15 cellular contexts compared by ENCODE assay signal in the genomic region with DNA sequence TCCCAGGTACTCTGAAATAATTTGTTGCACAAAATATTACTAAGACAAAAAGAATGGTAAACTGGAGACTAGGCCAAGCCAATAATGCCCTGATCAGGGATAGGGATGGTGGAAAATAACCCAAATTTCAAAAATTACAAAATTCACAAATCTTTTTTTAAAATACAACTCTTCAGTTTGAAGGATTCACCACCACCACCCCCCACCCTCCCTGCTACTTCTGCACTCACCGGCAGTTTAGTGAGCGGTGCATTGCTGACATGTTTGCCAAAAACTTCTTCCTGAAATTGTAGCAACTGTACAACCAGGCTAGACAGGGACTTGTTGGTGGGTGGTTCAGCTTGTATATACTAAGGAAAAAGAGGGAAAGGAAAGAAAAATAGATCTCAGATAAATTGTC. TPM values are rescaled to one million over a fixed set of nuclear protein-coding genes. Genes with fewer than 3 reads are reported as not detected.
DNase-seq lines count a peak whose midpoint lies in the region; ATAC-seq and TF ChIP-seq lines count a peak whose summit lies in the region.
"Had no signal": no experiment of that assay in that cellular context is flagged by ENCODE, and none has a peak within 500 bp of the region (broad histone marks: within the 10 kb centered on the region; RNA-seq: fewer than 3 reads in every experiment).

No MANE protein-coding gene starts in this region.

- H3K9me2 ChIP-seq in neural cell (ENCODE audit: insufficient read depth, low read length), result no peaks in the 10 kb centered on the region

- no peak overlapping the region for H3K9ac ChIP-seq in H9 (ENCODE audit: extremely low read depth, insufficient read length, low read length)
- H3K9ac ChIP-seq in neural cell (ENCODE audit: low read length), result peak overlapping the region; percentile 99

- H4K8ac ChIP-seq in H9 (replicated peaks; ENCODE audit: insufficient read length, low read depth, low read length), result no peak overlapping the region

- H2BK5ac ChIP-seq in H9 (ENCODE audit: insufficient read length, low read length), result no peak overlapping the region

- no peaks in the 10 kb centered on the region for H4K20me1 ChIP-seq in H9 (ENCODE audit: control insufficient read depth, insufficient read depth, insufficient read length)
- no peaks in the 10 kb centered on the region for H4K20me1 ChIP-seq in neural cell (ENCODE audit: insufficient read depth)

- no peak for DNase-seq in T-helper 1 cell
- DNase-seq in H9, result no peak
- no peak for DNase-seq in GM20000 (ENCODE audit: low spot score)
- no peak for DNase-seq in NCI-H510A treated with DMSO at 0.1 percent for 48 hours (lab: John Stamatoyannopoulos, UW)
- DNase-seq in NCI-H187 treated with DMSO at 0.1 percent for 48 hours (lab: John Stamatoyannopoulos, UW), result no peak
- DNase-seq: gastrocnemius medialis, kidney glomerular epithelial cell, NCI-H146, NCI-H524 treated with DMSO at 0.1 percent for 48 hours had no signal

- no peak overlapping the region for H3K27ac ChIP-seq in H9 (ENCODE audit: insufficient read length, low read depth, low read length)
- H3K27ac ChIP-seq in neural cell (ENCODE audit: low read length), result no peak overlapping the region
- H3K27ac ChIP-seq: RWPE1 had no signal

- no peak overlapping the region for H3K18ac ChIP-seq in H9 (ENCODE audit: insufficient read length, low read depth, low read length)

- no CpG with 5 or more reads among the region's 2 CpGs for WGBS in H9 (ENCODE audit: extremely low coverage, insufficient read length, low lambda C conversion rate)

- TF ChIP-seq RAD21 in neural cell (conservative IDR thresholded peaks at IDR 0.05), result no peak

- H3K23ac ChIP-seq in H9 (ENCODE audit: insufficient read length, low read depth, low read length), result no peak overlapping the region

- no peak overlapping the region for H3T11ph ChIP-seq in H9 (ENCODE audit: low read length)

- H3K27me3 Mint-ChIP-seq in T-helper 1 cell treated with Interleukin-12 subunit alpha and Interleukin-12 subunit beta and Interleukin-4 antibody, amounts not matched to agents 30 μg/mL and 1 μg/mL, for 36 hours (ENCODE audit: low read depth), result no peaks in the 10 kb centered on the region
- H3K27me3 Mint-ChIP-seq in H9 (ENCODE audit: low read depth), result peaks cover 3% of the 10 kb centered on the region; the same call in 1 of the 2 replicates
- H3K27me3 Mint-ChIP-seq in activated T-helper 17 cell treated with anti-CD3 and anti-CD28 coated beads, Interleukin-2, amount 50 U/mL, for 72 hours, result no peaks in the 10 kb centered on the region
- H3K27me3 Mint-ChIP-seq: IgD-negative memory B cell had no signal

- peaks cover 27% of the 10 kb centered on the region for H3K36me3 Mint-ChIP-seq in T-helper 1 cell treated with Interleukin-12 subunit alpha and Interleukin-12 subunit beta and Interleukin-4 antibody, amounts not matched to agents 30 μg/mL and 1 μg/mL, for 36 hours (ENCODE audit: low read depth)
- H3K36me3 Mint-ChIP-seq in H9 (ENCODE audit: insufficient read depth in 1 of 3, low read depth in 3 of 3), result peaks cover 35 to 57% (median 54%) of the 10 kb centered on the region in 3 experiments; a peak in 6 of 7 replicates
- peaks cover 80% of the 10 kb centered on the region for H3K36me3 Mint-ChIP-seq in activated T-helper 17 cell treated with anti-CD3 and anti-CD28 coated beads, Interleukin-2, amount 50 U/mL, for 72 hours (ENCODE audit: low read depth)
- H3K36me3 Mint-ChIP-seq: IgD-negative memory B cell had no signal

- H3K4me1 Mint-ChIP-seq in T-helper 1 cell treated with Interleukin-12 subunit alpha and Interleukin-12 subunit beta and Interleukin-4 antibody, amounts not matched to agents 30 μg/mL and 1 μg/mL, for 36 hours (ENCODE audit: low read depth), result peaks cover 33% of the 10 kb centered on the region
- peaks cover 18 to 22% of the 10 kb centered on the region in 2 experiments for H3K4me1 Mint-ChIP-seq in H9
- peaks cover 25% of the 10 kb centered on the region for H3K4me1 Mint-ChIP-seq in activated T-helper 17 cell treated with anti-CD3 and anti-CD28 coated beads, Interleukin-2, amount 50 U/mL, for 72 hours

- peaks cover 7% of the 10 kb centered on the region for H3F3A ChIP-seq in neural cell (ENCODE audit: insufficient read depth, low read length, poor library complexity, severe bottlenecking)

- ATAC-seq in activated T-helper 17 cell treated with anti-CD3 and anti-CD28 coated beads, Interleukin-2, amount 50 U/mL, for 72 hours (replicated peaks), result no peak
- ATAC-seq: gastrocnemius medialis had no signal

- H4K5ac ChIP-seq in H9 (ENCODE audit: insufficient read length, low read depth, low read length), result no peak overlapping the region

- H3K4me1 ChIP-seq in H9 (ENCODE audit: insufficient read depth, low read length), result peaks cover 8% of the 10 kb centered on the region

- no peak overlapping the region for H2AK5ac ChIP-seq in H9 (ENCODE audit: insufficient read length, low read length)

- H4K91ac ChIP-seq in H9 (ENCODE audit: insufficient read length, low read depth, low read length), result no peak overlapping the region

- no peak overlapping the region for H2BK20ac ChIP-seq in H9 (ENCODE audit: low read depth, low read length, poor library complexity, severe bottlenecking)

- H3K27me3 ChIP-seq in H9 (ENCODE audit: insufficient read depth, low read length) (no peaks in the 10 kb centered on the region), neural cell (ENCODE audit: insufficient read depth, low read depth, low read length) (no peaks in the 10 kb centered on the region)
- H3K27me3 ChIP-seq: gastrocnemius medialis had no signal

- H3K4me3 ChIP-seq in neural cell (ENCODE audit: low read length), result peak overlapping the region; percentile 97
- H3K4me3 ChIP-seq: gastrocnemius medialis had no signal

- no peaks in the 10 kb centered on the region for H3K9me3 ChIP-seq in H9 (ENCODE audit: control insufficient read depth, low read depth, low read length)
- H3K9me3 ChIP-seq in neural cell (ENCODE audit: low read length), result no peaks in the 10 kb centered on the region
- H3K9me3 ChIP-seq: gastrocnemius medialis, thoracic aorta had no signal

- no peak overlapping the region for H2BK15ac ChIP-seq in H9 (ENCODE audit: low read depth, low read length)

- no peak overlapping the region for H3K14ac ChIP-seq in H9 (ENCODE audit: insufficient read depth, low read length)

- no peaks in the 10 kb centered on the region for H3K9me3 Mint-ChIP-seq in T-helper 1 cell treated with Interleukin-12 subunit alpha and Interleukin-12 subunit beta and Interleukin-4 antibody, amounts not matched to agents 30 μg/mL and 1 μg/mL, for 36 hours
- H3K9me3 Mint-ChIP-seq in H9, result 0 out of 5 replicates have a peak, but pooled peaks cover 0 to 3% of the 10 kb centered on the region in 2 experiments
- no peaks in the 10 kb centered on the region for H3K9me3 Mint-ChIP-seq in activated T-helper 17 cell treated with anti-CD3 and anti-CD28 coated beads, Interleukin-2, amount 50 U/mL, for 72 hours
- H3K9me3 Mint-ChIP-seq: IgD-negative memory B cell had no signal

- no peak for TF ChIP-seq EP300 in neural cell (conservative IDR thresholded peaks at IDR 0.05; ENCODE audit: poor library complexity, severe bottlenecking)

- H3K79me1 ChIP-seq in H9 (ENCODE audit: insufficient read depth, low read depth, low read length, poor library complexity, severe bottlenecking), result peaks cover 6% of the 10 kb centered on the region

- H3K23me2 ChIP-seq in H9 (ENCODE audit: insufficient read length, low read depth, low read length, poor library complexity, severe bottlenecking), result peaks cover 12% of the 10 kb centered on the region

- no peak overlapping the region for H3K4ac ChIP-seq in H9 (ENCODE audit: low read depth, low read length)

- no peak overlapping the region for H3K56ac ChIP-seq in H9 (ENCODE audit: insufficient read length, low read depth, low read length)

- H2BK120ac ChIP-seq in H9 (ENCODE audit: low read depth, low read length, poor library complexity, severe bottlenecking), result no peak overlapping the region

- H2AFZ ChIP-seq in H9 (ENCODE audit: low read length) (no peak overlapping the region), neural cell (ENCODE audit: low read depth, low read length) (no peak overlapping the region)

- peak overlapping the region; percentile 42 for H3K4me3 Mint-ChIP-seq in T-helper 1 cell treated with Interleukin-12 subunit alpha and Interleukin-12 subunit beta and Interleukin-4 antibody, amounts not matched to agents 30 μg/mL and 1 μg/mL, for 36 hours
- H3K4me3 Mint-ChIP-seq in H9, result peak overlapping the region; percentile 14 to 32; a peak in 1 of 5 replicates
- H3K4me3 Mint-ChIP-seq in activated T-helper 17 cell treated with anti-CD3 and anti-CD28 coated beads, Interleukin-2, amount 50 U/mL, for 72 hours, result peak overlapping the region; percentile 91

- H3K36me3 ChIP-seq in neural cell (ENCODE audit: insufficient read depth, low read length), result peaks cover 14% of the 10 kb centered on the region

- TF ChIP-seq CTCF in H9 (conservative IDR thresholded peaks at IDR 0.05) (no peak), neural cell (IDR thresholded peaks at IDR 0.05; ENCODE audit: poor library complexity, severe bottlenecking) (no peak), GM20000 (IDR thresholded peaks at IDR 0.05; ENCODE audit: extremely low read depth, missing control alignments) (no peak)

- H2BK12ac ChIP-seq in H9 (ENCODE audit: insufficient read length, low read depth, low read length), result no peak overlapping the region

- H3K79me2 ChIP-seq in H9 (ENCODE audit: insufficient read depth, low read length), result peaks cover 8% of the 10 kb centered on the region; the same call in 1 of the 2 replicates
- H3K79me2 ChIP-seq in neural cell (replicated peaks; ENCODE audit: insufficient read depth, low read length), result peaks cover 35% of the 10 kb centered on the region

- H3K27ac Mint-ChIP-seq in T-helper 1 cell treated with Interleukin-12 subunit alpha and Interleukin-12 subunit beta and Interleukin-4 antibody, amounts not matched to agents 30 μg/mL and 1 μg/mL, for 36 hours, result no peak overlapping the region
- peak overlapping the region in 1 of 3 experiments; percentile 86; a peak in 1 of 7 replicates for H3K27ac Mint-ChIP-seq in H9
- peak overlapping the region; percentile 91 for H3K27ac Mint-ChIP-seq in activated T-helper 17 cell treated with anti-CD3 and anti-CD28 coated beads, Interleukin-2, amount 50 U/mL, for 72 hours

- no peak overlapping the region for H3K4me2 ChIP-seq in H9 (ENCODE audit: insufficient read depth, insufficient read length, low read length)
- H3K4me2 ChIP-seq in neural cell (ENCODE audit: low read length), result peak overlapping the region; percentile 95

RNA-seq across cellular contexts. Expression of gene SMARCC2, which starts 2.3 kb away (rescaled TPM):
- 85.0 and 86.9 TPM in 2 replicates for total RNA-seq in H9 (2021)
- total RNA-seq in activated T-helper 17 cell treated with anti-CD3 and anti-CD28 coated beads, Interleukin-2, amount 50 U/mL, for 72 hours, result 100 to 1,000 TPM; 104 to 114 TPM
- polyA plus RNA-seq in neural cell, result 85.6 and 93.2 TPM in 2 replicates
- polyA minus RNA-seq in neural cell, result 157 TPM in 2 replicates

RNA-seq across cellular contexts. Expression of gene MYL6, which starts 28.8 kb away (rescaled TPM):
- 1,181 and 1,197 TPM in 2 replicates for total RNA-seq in H9 (2021)
- 1,000 to 10,000 TPM in 1 of 2 donors, 100 to 1,000 TPM in 1; 974 to 1,528 TPM for total RNA-seq in activated T-helper 17 cell treated with anti-CD3 and anti-CD28 coated beads, Interleukin-2, amount 50 U/mL, for 72 hours
- 2,918 and 3,234 TPM in 2 replicates for polyA plus RNA-seq in neural cell
- 523 and 580 TPM in 2 replicates for polyA minus RNA-seq in neural cell

RNA-seq across cellular contexts. Expression of gene MYL6B, which starts 34.6 kb away (rescaled TPM):
- 165 and 168 TPM in 2 replicates for total RNA-seq in H9 (2021)
- total RNA-seq in activated T-helper 17 cell treated with anti-CD3 and anti-CD28 coated beads, Interleukin-2, amount 50 U/mL, for 72 hours, result 100 to 1,000 TPM in 1 of 2 donors, 10 to 100 TPM in 1; 96.9 to 114 TPM
- polyA plus RNA-seq in neural cell, result 369 and 376 TPM in 2 replicates
- polyA minus RNA-seq in neural cell, result 78.0 and 82.5 TPM in 2 replicates

RNA-seq across cellular contexts. Expression of gene RNF41, which starts 34.8 kb away (rescaled TPM):
- 60.8 and 64.8 TPM in 2 replicates for total RNA-seq in H9 (2021)
- total RNA-seq in activated T-helper 17 cell treated with anti-CD3 and anti-CD28 coated beads, Interleukin-2, amount 50 U/mL, for 72 hours, result 10 to 100 TPM; 31.4 to 33.0 TPM
- polyA plus RNA-seq in neural cell, result 87.9 and 108 TPM in 2 replicates
- polyA minus RNA-seq in neural cell, result 128 and 153 TPM in 2 replicates

RNA-seq across cellular contexts. Expression of gene NABP2, which starts 37.2 kb away (rescaled TPM):
- 48.7 and 49.0 TPM in 2 replicates for total RNA-seq in H9 (2021)
- total RNA-seq in activated T-helper 17 cell treated with anti-CD3 and anti-CD28 coated beads, Interleukin-2, amount 50 U/mL, for 72 hours, result 10 to 100 TPM; 61.0 to 96.6 TPM
- polyA plus RNA-seq in neural cell, result 54.3 and 79.1 TPM in 2 replicates
- polyA minus RNA-seq in neural cell, result 25.8 and 25.9 TPM in 2 replicates

Comparison
In these comparisons a context has a peak if more than half of its experiments do, and no peak if none do; other contexts are left out.
1. H3K4me3 Mint-ChIP-seq: peak in every context shown above with its lines; median percentile 91 in activated T-helper 17 cell treated with anti-CD3 and anti-CD28 coated beads, Interleukin-2, amount 50 U/mL, for 72 hours; 42 in T-helper 1 cell treated with Interleukin-12 subunit alpha and Interleukin-12 subunit beta and Interleukin-4 antibody, amounts not matched to agents 30 μg/mL and 1 μg/mL, for 36 hours; 23 in H9.